Comparison of ENCODE assay signal across 18 cellular contexts in the genomic region with DNA sequence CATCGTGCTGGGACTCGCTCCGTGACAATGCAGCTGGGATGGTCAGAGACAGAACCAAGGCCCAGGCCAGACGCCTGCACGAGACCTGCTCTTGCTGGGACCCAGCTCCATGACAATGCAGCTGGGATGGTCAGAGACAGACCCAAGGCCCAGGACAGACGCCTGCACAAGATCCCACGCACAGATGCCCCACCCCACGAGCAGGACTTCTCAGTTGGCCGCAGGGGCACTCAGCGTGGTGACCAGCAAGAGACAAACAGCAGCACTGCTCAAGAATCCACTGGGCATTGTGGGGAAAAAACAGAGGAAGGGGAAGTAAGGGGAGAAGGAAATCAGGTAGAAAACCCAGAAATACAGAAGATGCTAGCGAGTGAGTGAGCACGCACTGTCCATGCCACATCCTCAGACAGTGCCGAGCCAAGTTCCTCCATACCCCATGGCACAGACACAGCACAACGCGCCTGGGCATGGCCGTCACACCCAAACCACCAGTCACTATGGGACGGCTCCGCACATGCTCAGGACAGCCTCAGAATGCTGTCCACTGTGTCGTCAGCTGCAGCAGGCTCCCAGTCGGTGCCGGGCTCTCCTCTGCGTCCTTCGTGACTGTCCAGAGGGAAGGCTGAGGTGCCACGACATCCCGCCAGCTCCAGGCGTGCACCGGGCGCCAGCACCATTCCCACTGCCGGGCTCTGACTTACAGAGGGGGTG. TPM values are rescaled to one million over a fixed set of nuclear protein-coding genes. Genes with fewer than 3 reads are reported as not detected.
DNase-seq lines count a peak whose midpoint lies in the region; ATAC-seq and TF ChIP-seq lines count a peak whose summit lies in the region.
"Had no signal": no experiment of that assay in that cellular context is flagged by ENCODE, and none has a peak within 500 bp of the region (broad histone marks: within the 10 kb centered on the region; RNA-seq: fewer than 3 reads in every experiment).

No MANE protein-coding gene starts in this region.

- no peaks in the 10 kb centered on the region for H3K27me3 Mint-ChIP-seq in T-helper 2 cell treated with Interferon-gamma antibody and Interleukin-4, amounts not matched to agents 5 μg/mL and 100 μg/mL, for 36 hours (ENCODE audit: low read depth)
- H3K27me3 Mint-ChIP-seq in CD8-positive, alpha-beta memory T cell: no peaks in the 10 kb centered on the region
- H3K27me3 Mint-ChIP-seq in chondrocyte (ENCODE audit: low read depth) (no peaks in the 10 kb centered on the region), nephron progenitor cell (ENCODE audit: low read depth, poor library complexity) (peaks cover 3% of the 10 kb centered on the region), osteocyte (ENCODE audit: unreplicated experiment) (no peaks in the 10 kb centered on the region)

- H3K27ac Mint-ChIP-seq in T-helper 2 cell treated with Interferon-gamma antibody and Interleukin-4, amounts not matched to agents 5 μg/mL and 100 μg/mL, for 36 hours: peak overlapping the region; percentile 47
- H3K27ac Mint-ChIP-seq in CD8-positive, alpha-beta memory T cell: peak overlapping the region in 6 of 8 donors; percentile 56 to 87 (median 76)
- no peak overlapping the region for H3K27ac Mint-ChIP-seq in chondrocyte (ENCODE audit: unreplicated experiment)
- H3K27ac Mint-ChIP-seq in nephron progenitor cell: peak overlapping the region; percentile 95
- no peak overlapping the region for H3K27ac Mint-ChIP-seq in osteocyte (ENCODE audit: unreplicated experiment)

- H3K4me3 ChIP-seq in CD8-positive, alpha-beta memory T cell (ENCODE audit: low read length): no peak overlapping the region
- H3K4me3 ChIP-seq: BLaER1, MG63 had no signal

- H3K4me1 Mint-ChIP-seq in T-helper 2 cell treated with Interferon-gamma antibody and Interleukin-4, amounts not matched to agents 5 μg/mL and 100 μg/mL, for 36 hours (ENCODE audit: low read depth): peaks cover 10% of the 10 kb centered on the region
- H3K4me1 Mint-ChIP-seq in CD8-positive, alpha-beta memory T cell: peaks cover 24 to 47% (median 36%) of the 10 kb centered on the region in 3 donors
- H3K4me1 Mint-ChIP-seq in chondrocyte (ENCODE audit: low read depth) (peaks cover 12% of the 10 kb centered on the region), nephron progenitor cell (peaks cover 10% of the 10 kb centered on the region), osteocyte (ENCODE audit: unreplicated experiment) (peaks cover 5% of the 10 kb centered on the region)

- peaks cover 3% of the 10 kb centered on the region for H3K4me1 ChIP-seq in CD8-positive, alpha-beta memory T cell (ENCODE audit: insufficient read depth, low read length)

- CTCF ChIA-PET in CD8-positive, alpha-beta memory T cell (lab: Charles Lee): no interaction called here

- TF ChIP-seq CTCF in chondrocyte (IDR thresholded peaks at IDR 0.05) (no peak), nephron progenitor cell (IDR thresholded peaks at IDR 0.05) (no peak), osteocyte (IDR thresholded peaks at IDR 0.05) (no peak)

- H3K9me3 Mint-ChIP-seq in T-helper 2 cell treated with Interferon-gamma antibody and Interleukin-4, amounts not matched to agents 5 μg/mL and 100 μg/mL, for 36 hours: no peaks in the 10 kb centered on the region
- H3K9me3 Mint-ChIP-seq in CD8-positive, alpha-beta memory T cell: no peaks in the 10 kb centered on the region
- H3K9me3 Mint-ChIP-seq in chondrocyte (ENCODE audit: low read depth) (no peaks in the 10 kb centered on the region), nephron progenitor cell (no peaks in the 10 kb centered on the region), osteocyte (ENCODE audit: unreplicated experiment) (no peaks in the 10 kb centered on the region)

- peaks cover 17% of the 10 kb centered on the region for H3K36me3 ChIP-seq in CD8-positive, alpha-beta memory T cell (ENCODE audit: insufficient read depth, low read length)

- peaks cover 28% of the 10 kb centered on the region for H3K36me3 Mint-ChIP-seq in T-helper 2 cell treated with Interferon-gamma antibody and Interleukin-4, amounts not matched to agents 5 μg/mL and 100 μg/mL, for 36 hours (ENCODE audit: low read depth)
- peaks cover 0 to 75% (median 7%) of the 10 kb centered on the region in 3 donors for H3K36me3 Mint-ChIP-seq in CD8-positive, alpha-beta memory T cell
- peaks cover 14% of the 10 kb centered on the region for H3K36me3 Mint-ChIP-seq in chondrocyte (ENCODE audit: low read depth)
- H3K36me3 Mint-ChIP-seq in nephron progenitor cell (ENCODE audit: low read depth): peaks cover 35% of the 10 kb centered on the region
- peaks cover 25% of the 10 kb centered on the region for H3K36me3 Mint-ChIP-seq in osteocyte (ENCODE audit: unreplicated experiment)

- POLR2A ChIA-PET in CD8-positive, alpha-beta memory T cell (lab: Charles Lee): no interaction called here

- no peaks in the 10 kb centered on the region for H3K9me3 ChIP-seq in CD8-positive, alpha-beta memory T cell (ENCODE audit: low read length)
- H3K9me3 ChIP-seq: BLaER1, MG63 had no signal

- no peak overlapping the region for H3K27ac ChIP-seq in CD8-positive, alpha-beta memory T cell (ENCODE audit: low read depth, low read length)
- H3K27ac ChIP-seq: BLaER1, KMS-11 had no signal

- no peak for ATAC-seq in GM21737 (IDR thresholded peaks at IDR 0.05; ENCODE audit: unreplicated experiment)
- ATAC-seq: HepG2, PC-3 had no signal

- DNase-seq in T-helper 2 cell treated with Interferon-gamma antibody and Interleukin-4, amounts not matched to agents 5 μg/mL and 100 μg/mL, for 36 hours (ENCODE audit: low spot score): no peak
- DNase-seq in T-helper 2 cell: no peak
- no peak for DNase-seq in CD8-positive, alpha-beta memory T cell
- peak; percentile 84 for DNase-seq in chondrocyte (ENCODE audit: low spot score)
- DNase-seq in nephron progenitor cell: no peak
- no peak for DNase-seq in islet precursor cell
- no peak for DNase-seq in osteocyte (ENCODE audit: extremely low spot score, unreplicated experiment)
- DNase-seq: 8988T, H7, MG63, NCI-H1105 treated with DMSO at 0.1 percent for 48 hours, NCI-H187 treated with DMSO at 0.1 percent for 48 hours, NCI-H446, PC-3 had no signal

- H3K27me3 ChIP-seq in CD8-positive, alpha-beta memory T cell (ENCODE audit: insufficient read depth, low read length, poor library complexity, severe bottlenecking): no peaks in the 10 kb centered on the region
- H3K27me3 ChIP-seq: BLaER1, MG63 had no signal

- H3K4me3 Mint-ChIP-seq in T-helper 2 cell treated with Interferon-gamma antibody and Interleukin-4, amounts not matched to agents 5 μg/mL and 100 μg/mL, for 36 hours: no peak overlapping the region
- peak overlapping the region in 1 of 7 donors; percentile 54 for H3K4me3 Mint-ChIP-seq in CD8-positive, alpha-beta memory T cell
- H3K4me3 Mint-ChIP-seq in chondrocyte (ENCODE audit: unreplicated experiment): no peak overlapping the region
- H3K4me3 Mint-ChIP-seq in nephron progenitor cell: no peak overlapping the region
- no peak overlapping the region for H3K4me3 Mint-ChIP-seq in osteocyte (ENCODE audit: unreplicated experiment)

RNA-seq across cellular contexts. Expression of gene BRD1, which starts 44.5 kb away (rescaled TPM):
- total RNA-seq in CD8-positive, alpha-beta memory T cell: 10 to 100 TPM; 32.9 to 35.1 TPM
- 4.9 TPM for polyA plus RNA-seq in CD8-positive, alpha-beta memory T cell
- 27.7 to 29.5 TPM (median 29.5 TPM) in 3 replicates for total RNA-seq in chondrocyte
- 34.3 and 40.6 TPM in 2 replicates for total RNA-seq in osteocyte

Comparison
In these comparisons a context has a peak if more than half of its experiments do, and no peak if none do; other contexts are left out.
1. H3K27ac Mint-ChIP-seq: peak in T-helper 2 cell treated with Interferon-gamma antibody and Interleukin-4, amounts not matched to agents 5 μg/mL and 100 μg/mL, for 36 hours (single experiment), CD8-positive, alpha-beta memory T cell (6 of 8) and nephron progenitor cell (single experiment); none in chondrocyte (single experiment) and osteocyte (single experiment).